Comparison of ENCODE assay signal across 1 cellular context in the genomic region with DNA sequence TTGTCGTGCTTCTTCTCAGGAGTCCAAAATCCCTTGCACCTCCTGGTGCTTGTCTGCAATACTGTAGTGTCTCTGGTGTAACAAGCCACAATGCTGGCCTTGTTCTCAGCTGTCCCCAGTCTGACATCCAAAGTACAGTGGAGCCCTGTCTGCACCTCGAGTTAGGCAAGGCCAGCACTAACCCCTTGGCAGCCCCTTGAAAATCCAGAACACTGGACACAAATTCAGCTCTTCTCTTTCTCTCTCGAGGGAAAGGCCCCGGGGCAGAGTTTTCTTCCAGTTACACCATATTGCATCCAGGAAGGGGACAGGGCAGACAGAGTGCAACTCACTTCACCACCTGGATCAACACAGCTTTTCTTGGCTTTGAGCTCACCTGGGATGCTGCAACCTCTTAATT.
TF ChIP-seq lines count a peak whose summit lies in the region.

No MANE protein-coding gene starts in this region.

TF ChIP-seq in GM23338, 12 proteins besides CTCF, POLR2A, EP300 and RAD21 (continued from another document):
- TF ChIP-seq POLR2AphosphoS5 (IDR thresholded peaks at IDR 0.05; ENCODE audit: low read depth), result no peak
